ENCODE assay signal across 10 cellular contexts in the genomic region with DNA sequence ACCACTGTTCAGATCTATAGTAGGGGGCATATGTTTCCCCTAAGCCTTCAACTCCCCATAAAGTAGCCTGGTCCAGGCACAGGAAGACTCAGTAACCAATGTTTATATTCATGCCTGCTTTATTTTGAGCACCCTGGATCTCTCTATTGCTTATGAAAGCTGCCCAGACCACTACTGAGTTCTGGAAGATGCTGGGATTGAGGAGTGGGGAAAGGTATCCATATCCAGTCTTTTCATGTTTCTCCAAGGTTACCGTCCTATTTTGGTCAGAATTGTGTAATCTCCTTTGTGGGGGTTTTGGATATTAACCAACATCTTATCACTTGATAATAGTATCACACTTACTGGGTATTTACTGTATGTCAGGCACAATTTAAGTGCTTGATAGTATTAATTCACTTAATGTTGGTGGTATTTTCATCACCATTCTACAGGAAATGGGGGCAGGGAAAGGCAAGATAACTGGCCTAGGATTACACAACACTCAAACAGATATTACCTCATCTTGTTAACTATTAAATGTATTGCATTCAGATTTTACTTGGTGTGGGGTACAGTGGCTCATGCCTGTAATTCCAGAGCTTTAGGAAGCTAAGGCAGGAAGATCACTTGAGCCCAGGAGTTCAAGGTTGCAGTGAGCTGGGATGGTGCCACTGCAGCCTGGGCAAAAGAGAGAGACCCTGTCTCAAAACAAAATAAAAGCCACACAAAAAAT. TPM values are rescaled to one million over a fixed set of nuclear protein-coding genes. Genes with fewer than 3 reads are reported as not detected.
DNase-seq lines count a peak whose midpoint lies in the region; ATAC-seq and TF ChIP-seq lines count a peak whose summit lies in the region.
"Had no signal": no experiment of that assay in that cellular context is flagged by ENCODE, and none has a peak within 500 bp of the region (broad histone marks: within the 10 kb centered on the region; RNA-seq: fewer than 3 reads in every experiment).

No MANE protein-coding gene starts in this region.

- no peak overlapping the region for H3K4me3 ChIP-seq in gastroesophageal sphincter
- no peak overlapping the region for H3K4me3 ChIP-seq in sigmoid colon

- intact Hi-C loops in sigmoid colon (cut with DNase I) = no loop called here

- no peak for TF ChIP-seq EP300 in gastroesophageal sphincter (IDR thresholded peaks at IDR 0.05)
- peak in 1 of 4 donors; percentile 20 for TF ChIP-seq EP300 in sigmoid colon (IDR thresholded peaks at IDR 0.05)

- TF ChIP-seq POLR2A in gastroesophageal sphincter (IDR thresholded peaks at IDR 0.05) = no peak
- TF ChIP-seq POLR2A in sigmoid colon (IDR thresholded peaks at IDR 0.05) = no peak

- H3K4me1 ChIP-seq in gastroesophageal sphincter = peaks cover 19 to 73% (median 27%) of the 10 kb centered on the region in 3 donors
- H3K4me1 ChIP-seq in sigmoid colon = peaks cover 0 to 76% (median 70%) of the 10 kb centered on the region in 4 donors

- POLR2A ChIA-PET in RWPE1 (lab: Yijun Ruan, JAX; ENCODE audit: low non-redundant PET) = no interaction called here

- WGBS in gastroesophageal sphincter (ENCODE audit: low coverage in 1 of 2), 2 donors = 33% methylated on average over 1 of the region's 1 CpG; no CpG with 5 or more reads in 1 of the 2 donors
- WGBS in sigmoid colon, 2 donors = 63 to 77% methylated on average over 1 of the region's 1 CpG

- H3K4me1 Mint-ChIP-seq in stimulated activated effector memory CD8-positive, alpha-beta T cell treated with anti-CD3 and anti-CD28 coated beads, Interleukin-12 subunit alpha, Interleukin-12 subunit beta, amount 100 ng/mL, for 72 hours = peaks cover 2% of the 10 kb centered on the region

- no peaks in the 10 kb centered on the region for H3K36me3 Mint-ChIP-seq in stimulated activated effector memory CD8-positive, alpha-beta T cell treated with anti-CD3 and anti-CD28 coated beads, Interleukin-12 subunit alpha, Interleukin-12 subunit beta, amount 100 ng/mL, for 72 hours

- CTCF ChIA-PET in RWPE1 (lab: Yijun Ruan, JAX) = no interaction called here

- DNase-seq in GF-D8 (lab: John Stamatoyannopoulos, UW) (peak; percentile 31), RWPE1 (ENCODE audit: low spot score) (no peak), sigmoid colon (no peak), UCSD-AML1 (lab: John Stamatoyannopoulos, UW; ENCODE audit: unreplicated experiment) (no peak), dermis blood vessel endothelial cell (no peak), DMS53 (lab: John Stamatoyannopoulos, UW) (no peak)
- DNase-seq in stimulated activated effector memory CD8-positive, alpha-beta T cell treated with anti-CD3 and anti-CD28 coated beads, Interleukin-12 subunit alpha, Interleukin-12 subunit beta, amount 100 ng/mL, for 72 hours (ENCODE audit: low spot score in 2 of 2) = no peak
- DNase-seq: activated naive CD4-positive, alpha-beta T cell treated with Interleukin-2 at 50 U/mL for 16 hours; NCI-H748 treated with DMSO at 0.1 percent for 48 hours had no signal

- H3K4me3 Mint-ChIP-seq in stimulated activated effector memory CD8-positive, alpha-beta T cell treated with anti-CD3 and anti-CD28 coated beads, Interleukin-12 subunit alpha, Interleukin-12 subunit beta, amount 100 ng/mL, for 72 hours = no peak overlapping the region

- H3K9me3 ChIP-seq in gastroesophageal sphincter = no peaks in the 10 kb centered on the region
- H3K9me3 ChIP-seq in sigmoid colon = no peaks in the 10 kb centered on the region

- H3K27ac ChIP-seq in RWPE1 (peak overlapping the region; percentile 75), gastroesophageal sphincter (peak overlapping the region; percentile 39 to 70 (median 52)), sigmoid colon (peak overlapping the region; percentile 58 to 90 (median 77))

- H3K9me3 Mint-ChIP-seq in stimulated activated effector memory CD8-positive, alpha-beta T cell treated with anti-CD3 and anti-CD28 coated beads, Interleukin-12 subunit alpha, Interleukin-12 subunit beta, amount 100 ng/mL, for 72 hours = no peaks in the 10 kb centered on the region

- no peak overlapping the region for H3K27ac Mint-ChIP-seq in stimulated activated effector memory CD8-positive, alpha-beta T cell treated with anti-CD3 and anti-CD28 coated beads, Interleukin-12 subunit alpha, Interleukin-12 subunit beta, amount 100 ng/mL, for 72 hours

- ATAC-seq in gastroesophageal sphincter = peak; percentile 74
- no peak for ATAC-seq in stimulated activated effector memory CD8-positive, alpha-beta T cell treated with anti-CD3 and anti-CD28 coated beads, Interleukin-12 subunit alpha, Interleukin-12 subunit beta, amount 100 ng/mL, for 72 hours

- TF ChIP-seq CTCF in RWPE1 (conservative IDR thresholded peaks at IDR 0.05; ENCODE audit: low read depth) (no peak), gastroesophageal sphincter (IDR thresholded peaks at IDR 0.05) (no peak), sigmoid colon (IDR thresholded peaks at IDR 0.05) (no peak)

- H3K36me3 ChIP-seq in gastroesophageal sphincter = no peaks in the 10 kb centered on the region
- no peaks in the 10 kb centered on the region for H3K36me3 ChIP-seq in sigmoid colon

- no peaks in the 10 kb centered on the region for H3K27me3 ChIP-seq in gastroesophageal sphincter
- H3K27me3 ChIP-seq in sigmoid colon = no peaks in the 10 kb centered on the region

RNA-seq across cellular contexts. Expression of a gene that starts 36.3 kb away (rescaled TPM):
- total RNA-seq in gastroesophageal sphincter = 10 to 100 TPM; 43.8 to 85.4 (median 59.6) TPM
- total RNA-seq in sigmoid colon = 10 to 100 TPM; 30.9 to 47.1 (median 43.4) TPM
- 1 to 10 TPM in 2 of 3 donors, under 1 TPM in 1; 0.92 to 5.6 (median 1.2) TPM for polyA plus RNA-seq in sigmoid colon
- 15.8 and 24.5 TPM in 2 replicates for total RNA-seq in dermis blood vessel endothelial cell
